In the genomic region with DNA sequence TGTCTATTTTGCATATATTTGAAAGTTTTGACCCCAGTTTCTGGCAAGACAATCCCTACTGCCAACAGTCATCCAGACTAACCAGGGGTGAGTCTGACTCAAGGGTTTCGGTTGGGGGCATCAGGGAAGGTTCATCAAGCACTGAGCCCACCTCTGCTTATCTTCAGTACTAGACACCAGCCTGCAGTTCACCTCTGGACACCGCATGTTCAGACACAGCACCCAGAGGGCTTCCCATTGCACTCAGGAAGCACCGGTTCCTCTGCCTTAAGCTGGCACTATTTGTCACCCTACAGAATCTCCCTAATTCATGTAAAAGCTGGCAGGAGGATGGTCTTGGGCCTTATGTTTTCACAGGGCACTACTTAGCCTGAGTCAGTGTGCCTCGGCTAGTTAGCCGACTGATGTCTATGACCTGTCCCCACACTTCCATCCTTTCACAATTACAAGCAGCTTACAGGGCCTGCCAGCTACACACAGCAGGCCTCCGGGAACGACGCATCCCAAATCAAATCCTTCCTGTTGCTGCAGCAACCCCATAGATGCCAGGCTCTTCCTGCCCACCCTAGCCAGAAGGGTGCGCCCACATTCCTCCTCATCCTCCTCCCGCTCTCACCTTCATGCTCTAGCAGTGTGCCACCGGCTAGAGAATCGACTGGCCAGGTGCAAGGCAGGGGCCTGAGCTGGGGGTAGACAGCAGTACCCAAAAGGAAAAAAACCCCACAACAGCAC, we compare ENCODE assay signal across 18 cellular contexts. TPM values are rescaled to one million over a fixed set of nuclear protein-coding genes. Genes with fewer than 3 reads are reported as not detected.
A peak's percentile ranks its signal among the peaks of the same experiment; 100 is the strongest.
DNase-seq lines count a peak whose midpoint lies in the region; ATAC-seq and TF ChIP-seq lines count a peak whose summit lies in the region.
"Had no signal": no experiment of that assay in that cellular context is flagged by ENCODE, and none has a peak within 500 bp of the region (broad histone marks: within the 10 kb centered on the region; RNA-seq: fewer than 3 reads in every experiment).

No MANE protein-coding gene starts in this region.

- no peak for TF ChIP-seq EP300 in suprapubic skin (IDR thresholded peaks at IDR 0.05)

- no peaks in the 10 kb centered on the region for H3K36me3 ChIP-seq in GM23248 (ENCODE audit: low read depth)
- no peaks in the 10 kb centered on the region for H3K36me3 ChIP-seq in parathyroid adenoma (ENCODE audit: control insufficient read depth, insufficient read depth, low read length)
- H3K36me3 ChIP-seq in suprapubic skin = no peaks in the 10 kb centered on the region
- H3K36me3 ChIP-seq: SJSA1 had no signal

- peak overlapping the region; percentile 8 to 16 for H3K4me3 Mint-ChIP-seq in effector memory CD8-positive, alpha-beta T cell
- H3K4me3 Mint-ChIP-seq: activated CD4-positive, alpha-beta T cell treated with anti-CD3 and anti-CD28 coated beads for 36 hours; nephron progenitor cell; T-helper 2 cell treated with Interferon-gamma antibody and Interleukin-4, amounts not matched to agents 5 μg/mL and 100 μg/mL, for 36 hours had no signal

- no peak overlapping the region for H3K27ac ChIP-seq in GM23248
- no peak overlapping the region for H3K27ac ChIP-seq in parathyroid adenoma
- no peak overlapping the region for H3K27ac ChIP-seq in suprapubic skin
- H3K27ac ChIP-seq: lower lobe of right lung, SJSA1 had no signal

- H3K27me3 Mint-ChIP-seq in effector memory CD8-positive, alpha-beta T cell = no peaks in the 10 kb centered on the region
- H3K27me3 Mint-ChIP-seq: activated CD4-positive, alpha-beta T cell treated with anti-CD3 and anti-CD28 coated beads for 36 hours had no signal

- 43 to 50% methylated on average over 12 of the region's 12 CpGs for whole genome bisulfite sequencing in GM23248 (ENCODE audit: low coverage in 1 of 2, low lambda C conversion rate in 2 of 2, missing lambda C conversion rate in 2 of 2), 2 experiments
- WGBS in suprapubic skin = 64% methylated on average over 12 of the region's 12 CpGs

- no peaks in the 10 kb centered on the region for H3K9me3 ChIP-seq in GM23248 (ENCODE audit: low read depth)
- no peaks in the 10 kb centered on the region for H3K9me3 ChIP-seq in parathyroid adenoma (ENCODE audit: control insufficient read depth, low read length)
- H3K9me3 ChIP-seq in suprapubic skin = no peaks in the 10 kb centered on the region
- H3K9me3 ChIP-seq: lower lobe of right lung, SJSA1 had no signal

- no peak overlapping the region for H3K4me2 ChIP-seq in GM23248 (ENCODE audit: unreplicated experiment)
- no peak overlapping the region for H3K4me2 ChIP-seq in parathyroid adenoma (ENCODE audit: low read length)

- no peak overlapping the region for H3K9ac ChIP-seq in GM23248
- no peak overlapping the region for H3K9ac ChIP-seq in parathyroid adenoma

- peaks cover 16% of the 10 kb centered on the region for H3K36me3 Mint-ChIP-seq in effector memory CD8-positive, alpha-beta T cell (ENCODE audit: insufficient read depth)

- no peaks in the 10 kb centered on the region for H3K9me2 ChIP-seq in GM23248 (ENCODE audit: insufficient read depth)

- H3K27me3 ChIP-seq in GM23248 (replicated peaks; ENCODE audit: insufficient read depth) (no peaks in the 10 kb centered on the region), parathyroid adenoma (ENCODE audit: control insufficient read depth, insufficient read depth, low read length) (no peaks in the 10 kb centered on the region), suprapubic skin (no peaks in the 10 kb centered on the region)
- H3K27me3 ChIP-seq: SJSA1 had no signal

- peaks cover 97% of the 10 kb centered on the region for H3K79me2 ChIP-seq in GM23248 (ENCODE audit: insufficient read depth)
- H3K79me2 ChIP-seq in parathyroid adenoma = peaks cover 74% of the 10 kb centered on the region

- peak overlapping the region; percentile 75 to 77 for H3K27ac Mint-ChIP-seq in effector memory CD8-positive, alpha-beta T cell
- H3K27ac Mint-ChIP-seq: T-helper 2 cell treated with Interferon-gamma antibody and Interleukin-4, amounts not matched to agents 5 μg/mL and 100 μg/mL, for 36 hours had no signal

- no peaks in the 10 kb centered on the region for H4K20me1 ChIP-seq in GM23248 (ENCODE audit: insufficient read depth)

- H2AFZ ChIP-seq in GM23248 (no peak overlapping the region), parathyroid adenoma (peak overlapping the region; percentile 17)

- H3K9me3 Mint-ChIP-seq in effector memory CD8-positive, alpha-beta T cell = peaks cover 0 to under 1% of the 10 kb centered on the region in 2 donors
- H3K9me3 Mint-ChIP-seq: nephron progenitor cell; T-helper 2 cell treated with Interferon-gamma antibody and Interleukin-4, amounts not matched to agents 5 μg/mL and 100 μg/mL, for 36 hours had no signal

- no peaks in the 10 kb centered on the region for H3F3A ChIP-seq in GM23248 (ENCODE audit: insufficient read depth)

- peaks cover 68 to 84% of the 10 kb centered on the region in 2 donors for H3K4me1 Mint-ChIP-seq in effector memory CD8-positive, alpha-beta T cell (ENCODE audit: low read depth in 2 of 2)

- TF ChIP-seq CTCF in parathyroid adenoma (IDR thresholded peaks at IDR 0.05) (no peak), suprapubic skin (IDR thresholded peaks at IDR 0.05) (no peak)

- peaks cover 11% of the 10 kb centered on the region for H3K4me1 ChIP-seq in GM23248 (ENCODE audit: insufficient read depth)
- H3K4me1 ChIP-seq in parathyroid adenoma = peaks cover 40% of the 10 kb centered on the region
- peaks cover 14% of the 10 kb centered on the region for H3K4me1 ChIP-seq in suprapubic skin

- H3K4me3 ChIP-seq in GM23248 (no peak overlapping the region), parathyroid adenoma (ENCODE audit: low read depth, low read length) (no peak overlapping the region), suprapubic skin (no peak overlapping the region)
- H3K4me3 ChIP-seq: lower lobe of right lung, SJSA1 had no signal

- TF ChIP-seq POLR2A in suprapubic skin (IDR thresholded peaks at IDR 0.05) = no peak

- in situ Hi-C loops in GM23248 (cut with MboI) = no loop called here

- DNase-seq in Ammon's horn (ENCODE audit: low spot score) (peak; percentile 70), GM23248 (peak; percentile 46), ecto neural progenitor cell (ENCODE audit: low spot score) (no peak), suprapubic skin (ENCODE audit: low spot score in 2 of 2) (no peak)
- DNase-seq in effector memory CD8-positive, alpha-beta T cell = no peak
- no peak for DNase-seq in activated CD4-positive, alpha-beta T cell treated with anti-CD3 and anti-CD28 coated beads, Interleukin-2, amount 50 U/mL, for 1 hour
- DNase-seq: activated CD4-positive, alpha-beta T cell treated with anti-CD3 and anti-CD28 coated beads for 36 hours; activated T-cell treated with anti-CD3 and anti-CD28 coated beads for 4 hours; lower lobe of right lung; MV-4-11; NCI-H2029 treated with DMSO at 0.1 percent for 48 hours; NCI-H524; nephron progenitor cell; retina had no signal

- no peak for ATAC-seq in effector memory CD8-positive, alpha-beta T cell (replicated peaks)
- no peak for ATAC-seq in HG02870 (IDR thresholded peaks at IDR 0.05; ENCODE audit: unreplicated experiment)
- ATAC-seq: activated CD4-positive, alpha-beta T cell treated with anti-CD3 and anti-CD28 coated beads for 36 hours had no signal

RNA-seq across cellular contexts. Expression of gene SH3BP5, which starts 52.5 kb away (rescaled TPM):
- 39.2 and 69.2 TPM in 2 replicates for total RNA-seq in GM23248 (2014; rRNA removed; shearing (Covaris generic))
- polyA plus RNA-seq in GM23248 (2016; fragmentation: Nextera tagmentation; extraction: Ambion mirVana) = 35.9 and 37.8 TPM in 2 replicates
- 10 to 100 TPM; 11.2 to 27.0 (median 17.8) TPM for total RNA-seq in suprapubic skin

Comparison
In these comparisons a context has a peak if more than half of its experiments do, and no peak if none do; other contexts are left out.
1. DNase-seq: peak in Ammon's horn (single experiment) and GM23248 (single experiment); none in effector memory CD8-positive, alpha-beta T cell (0 of 3), ecto neural progenitor cell (single experiment), suprapubic skin (0 of 2) and activated CD4-positive, alpha-beta T cell treated with anti-CD3 and anti-CD28 coated beads, Interleukin-2, amount 50 U/mL, for 1 hour (single experiment).